In genomic region chr10:16856567-16856966, GRCh38 we compare ENCODE assay signal across 19 cellular contexts. TPM values are rescaled to one million over a fixed set of nuclear protein-coding genes. Genes with fewer than 3 reads are reported as not detected.
A peak's percentile ranks its signal among the peaks of the same experiment; 100 is the strongest.
DNase-seq lines count a peak whose midpoint lies in the region; ATAC-seq and TF ChIP-seq lines count a peak whose summit lies in the region.
"Had no signal": no experiment of that assay in that cellular context is flagged by ENCODE, and none has a peak within 500 bp of the region (broad histone marks: within the 10 kb centered on the region; RNA-seq: fewer than 3 reads in every experiment).

No MANE protein-coding gene starts in this region.

- POLR2A ChIA-PET in WTC11 (lab: Charles Lee): interaction anchor here (0.6 kb wide), 1 partner anchor 8 kb away, joined by 3 read pairs; no protein-coding TSS in a partner anchor

- H3K4me1 ChIP-seq in heart left ventricle (peaks cover 0 to 10% (median 0%) of the 10 kb centered on the region in 12 donors), right cardiac atrium (ENCODE audit: control insufficient read depth, insufficient read depth, low read length) (no peaks in the 10 kb centered on the region), gastroesophageal sphincter (no peaks in the 10 kb centered on the region), smooth muscle cell (ENCODE audit: low read depth) (peaks cover 9% of the 10 kb centered on the region), transverse colon (no peaks in the 10 kb centered on the region)

- CTCF ChIA-PET in WTC11 (lab: Charles Lee): interaction anchor here (1.0 to 1.5 kb wide), 3 partner anchors 10 to 374 kb away, joined by 3 to 4 read pairs (median 3); no protein-coding TSS in a partner anchor

- TF ChIP-seq EP300 in gastroesophageal sphincter (IDR thresholded peaks at IDR 0.05): no peak
- no peak for TF ChIP-seq EP300 in transverse colon (IDR thresholded peaks at IDR 0.05; ENCODE audit: low read depth)

- WGBS in heart left ventricle, 4 donors: 36 to 50% (median 42%) methylated on average over 4 of the region's 4 CpGs
- 49% methylated on average over 4 of the region's 4 CpGs for WGBS in right cardiac atrium
- WGBS in gastroesophageal sphincter (ENCODE audit: low coverage in 1 of 2), 2 donors: 34 to 44% methylated on average over 4 of the region's 4 CpGs
- WGBS in smooth muscle cell (ENCODE audit: low lambda C conversion rate): 8% methylated on average over 4 of the region's 4 CpGs
- WGBS in transverse colon (ENCODE audit: low coverage in 1 of 2), 2 donors: 35 to 59% methylated on average over 4 of the region's 4 CpGs

- DNase-seq in heart left ventricle: no peak
- DNase-seq in right cardiac atrium: no peak
- DNase-seq in WTC11 (ENCODE audit: low spot score): no peak
- DNase-seq in smooth muscle cell (lab: John Stamatoyannopoulos, UW; ENCODE audit: unreplicated experiment): no peak
- no peak for DNase-seq in transverse colon
- no peak for DNase-seq in EL
- DNase-seq in Kasumi-1 (lab: John Stamatoyannopoulos, UW): no peak
- DNase-seq: ACHN; activated B cell treated with CpG ODN at 0.5 μM for 24 hours; activated CD8-positive, alpha-beta memory T cell treated with anti-CD3 and anti-CD28 coated beads, Interleukin-2, amount 50 U/mL, for 48 hours; activated naive CD4-positive, alpha-beta T cell treated with anti-CD3 and anti-CD28 coated beads, Interleukin-2, amount 10 ng/mL, durations not matched to agents 7 days and 5 days; cerebellar nuclear complex; hippocampal formation; NCI-H1694 treated with DMSO at 0.1 percent for 48 hours; NK-92 treated with Interleukin-12 subunit alpha and Interleukin-12 subunit beta, amount 100 ng/mL, for 24 hours had no signal

- in situ Hi-C loops in transverse colon (cut with MboI; ENCODE audit: low pct_ligation_motif_present in 1 of 4, low pct_unique_long_range_greater_than_20kb in 1 of 4, low sequenced_read_pairs in 3 of 4): no loop called here

- H3K27ac Mint-ChIP-seq in WTC11: peak overlapping the region; percentile 61; the same call in 1 of the 2 replicates
- H3K27ac Mint-ChIP-seq: activated B cell treated with CpG ODN at 0.5 μM for 24 hours; activated naive CD4-positive, alpha-beta T cell treated with anti-CD3 and anti-CD28 coated beads, Interleukin-2, amount 10 ng/mL, durations not matched to agents 7 days and 5 days; memory B cell had no signal

- peak overlapping the region; percentile 6 for H2AFZ ChIP-seq in smooth muscle cell (ENCODE audit: low read depth)

- TF ChIP-seq POLR2A in heart left ventricle (IDR thresholded peaks at IDR 0.05) (no peak), gastroesophageal sphincter (IDR thresholded peaks at IDR 0.05) (no peak), transverse colon (IDR thresholded peaks at IDR 0.05) (no peak)

- peaks cover 0 to 11% (median 0%) of the 10 kb centered on the region in 12 donors for H3K9me3 ChIP-seq in heart left ventricle
- H3K9me3 ChIP-seq in right cardiac atrium (ENCODE audit: control insufficient read depth, low read length): no peaks in the 10 kb centered on the region
- peaks cover 0 to 8% (median 0%) of the 10 kb centered on the region in 3 donors for H3K9me3 ChIP-seq in gastroesophageal sphincter
- no peaks in the 10 kb centered on the region for H3K9me3 ChIP-seq in smooth muscle cell (replicated peaks; ENCODE audit: low read depth)
- H3K9me3 ChIP-seq in transverse colon: no peaks in the 10 kb centered on the region
- H3K9me3 ChIP-seq: HAP-1 had no signal

- peaks cover 32% of the 10 kb centered on the region for H3K4me1 Mint-ChIP-seq in WTC11
- H3K4me1 Mint-ChIP-seq: activated B cell treated with CpG ODN at 0.5 μM for 24 hours; activated naive CD4-positive, alpha-beta T cell treated with anti-CD3 and anti-CD28 coated beads, Interleukin-2, amount 10 ng/mL, durations not matched to agents 7 days and 5 days; memory B cell had no signal

- H3K27me3 Mint-ChIP-seq in WTC11 (ENCODE audit: low read depth): no peaks in the 10 kb centered on the region
- H3K27me3 Mint-ChIP-seq: activated naive CD4-positive, alpha-beta T cell treated with anti-CD3 and anti-CD28 coated beads, Interleukin-2, amount 10 ng/mL, durations not matched to agents 7 days and 5 days had no signal

- H3K4me3 Mint-ChIP-seq in WTC11: no peak overlapping the region
- H3K4me3 Mint-ChIP-seq: activated B cell treated with CpG ODN at 0.5 μM for 24 hours; activated naive CD4-positive, alpha-beta T cell treated with anti-CD3 and anti-CD28 coated beads, Interleukin-2, amount 10 ng/mL, durations not matched to agents 7 days and 5 days; memory B cell had no signal

- no peaks in the 10 kb centered on the region for H3K79me2 ChIP-seq in smooth muscle cell (ENCODE audit: low read depth)

- peak overlapping the region; percentile 21 for H3K9ac ChIP-seq in smooth muscle cell (ENCODE audit: low read depth)

- H3K9me3 Mint-ChIP-seq in WTC11: no peaks in the 10 kb centered on the region
- H3K9me3 Mint-ChIP-seq: activated naive CD4-positive, alpha-beta T cell treated with anti-CD3 and anti-CD28 coated beads, Interleukin-2, amount 10 ng/mL, durations not matched to agents 7 days and 5 days; memory B cell had no signal

- H3K4me2 ChIP-seq in smooth muscle cell: peak overlapping the region; percentile 41

- no peaks in the 10 kb centered on the region for H3K27me3 ChIP-seq in heart left ventricle
- no peaks in the 10 kb centered on the region for H3K27me3 ChIP-seq in right cardiac atrium (ENCODE audit: control insufficient read depth, insufficient read depth)
- H3K27me3 ChIP-seq in gastroesophageal sphincter: no peaks in the 10 kb centered on the region
- no peaks in the 10 kb centered on the region for H3K27me3 ChIP-seq in smooth muscle cell (ENCODE audit: low read depth)
- no peaks in the 10 kb centered on the region for H3K27me3 ChIP-seq in transverse colon

- ATAC-seq in heart left ventricle (peak in 3 of 4 donors; percentile 29 to 61 (median 59)), right cardiac atrium (no peak), WTC11 (peak; percentile 90), gastroesophageal sphincter (peak; percentile 19)

- H3K36me3 ChIP-seq in heart left ventricle (no peaks in the 10 kb centered on the region), gastroesophageal sphincter (no peaks in the 10 kb centered on the region), smooth muscle cell (ENCODE audit: low read depth) (no peaks in the 10 kb centered on the region), transverse colon (no peaks in the 10 kb centered on the region)
- H3K36me3 ChIP-seq: HAP-1 had no signal

- H3F3A ChIP-seq in smooth muscle cell (ENCODE audit: low read depth): peaks cover 10% of the 10 kb centered on the region

- TF ChIP-seq CTCF in heart left ventricle (IDR thresholded peaks at IDR 0.05) (no peak), WTC11 (IDR thresholded peaks at IDR 0.05) (no peak), gastroesophageal sphincter (IDR thresholded peaks at IDR 0.05) (no peak), smooth muscle cell (IDR thresholded peaks at IDR 0.05; ENCODE audit: borderline replicate concordance, insufficient read depth, poor library complexity, severe bottlenecking) (no peak), transverse colon (IDR thresholded peaks at IDR 0.05) (no peak)

- H3K27ac ChIP-seq in heart left ventricle (peak overlapping the region in 3 of 12 donors; percentile 35 to 38 (median 38)), right cardiac atrium (ENCODE audit: low read length) (no peak overlapping the region), gastroesophageal sphincter (no peak overlapping the region), smooth muscle cell (ENCODE audit: low read depth) (peak overlapping the region; percentile 85), transverse colon (no peak overlapping the region)
- H3K27ac ChIP-seq: SK-N-MC had no signal

- H4K20me1 ChIP-seq in smooth muscle cell (ENCODE audit: low read depth): no peaks in the 10 kb centered on the region

- intact Hi-C loops in heart left ventricle (cut with DNase I): no loop called here
- intact Hi-C loops in right cardiac atrium (cut with DNase I): no loop called here
- intact Hi-C loops in transverse colon (cut with DNase I; ENCODE audit: low total_unique reads): no loop called here

- H3K4me3 ChIP-seq in heart left ventricle: no peak overlapping the region
- no peak overlapping the region for H3K4me3 ChIP-seq in right cardiac atrium (ENCODE audit: low read length)
- no peak overlapping the region for H3K4me3 ChIP-seq in gastroesophageal sphincter
- H3K4me3 ChIP-seq in smooth muscle cell: no peak overlapping the region
- no peak overlapping the region for H3K4me3 ChIP-seq in transverse colon
- H3K4me3 ChIP-seq: HAP-1, SK-N-MC had no signal

- H3K36me3 Mint-ChIP-seq in WTC11: no peaks in the 10 kb centered on the region
- H3K36me3 Mint-ChIP-seq: activated naive CD4-positive, alpha-beta T cell treated with anti-CD3 and anti-CD28 coated beads, Interleukin-2, amount 10 ng/mL, durations not matched to agents 7 days and 5 days; memory B cell had no signal

TF ChIP-seq in WTC11, 78 proteins besides CTCF, POLR2A, EP300 and RAD21 (continues in another document):
- TF ChIP-seq SP1 (CRISPR knock-in tag; conservative IDR thresholded peaks at IDR 0.05) (no peak), ZBTB43 (CRISPR knock-in tag; IDR thresholded peaks at IDR 0.05) (no peak), TP53 (CRISPR knock-in tag; IDR thresholded peaks at IDR 0.05) (no peak), ATF1 (CRISPR knock-in tag; IDR thresholded peaks at IDR 0.05) (no peak), CREB1 (CRISPR knock-in tag; IDR thresholded peaks at IDR 0.05) (no peak)

RNA-seq across cellular contexts. Expression of gene RSU1, which starts 39.3 kb away (rescaled TPM):
- 10 to 100 TPM; 42.3 to 84.1 (median 53.0) TPM for total RNA-seq in heart left ventricle
- 10 to 100 TPM; 29.6 to 68.9 TPM for polyA plus RNA-seq in heart left ventricle
- 10 to 100 TPM; 46.9 to 53.4 (median 49.5) TPM for total RNA-seq in right cardiac atrium
- polyA plus RNA-seq in right cardiac atrium: 44.4 TPM
- total RNA-seq in WTC11 (2021): 46.4 to 52.4 TPM (median 51.8 TPM) in 3 replicates
- 100 to 1,000 TPM in 3 of 4 donors, 10 to 100 TPM in 1; 87.0 to 149 (median 117) TPM for total RNA-seq in gastroesophageal sphincter
- 95.9 and 110 TPM in 2 replicates for total RNA-seq in smooth muscle cell
- polyA plus RNA-seq in smooth muscle cell: 113 and 128 TPM in 2 replicates
- total RNA-seq in transverse colon: 100 to 1,000 TPM in 1 of 4 donors, 10 to 100 TPM in 3; 25.9 to 132 (median 67.0) TPM

Comparison
In these comparisons a context has a peak if more than half of its experiments do, and no peak if none do; other contexts are left out.
1. ATAC-seq: peak in heart left ventricle (3 of 4), WTC11 (single experiment) and gastroesophageal sphincter (single experiment); none in right cardiac atrium (0 of 2).